ENCODE assay signal across 32 cellular contexts in genomic region chr10:125567529-125567928, GRCh38.
"Had no signal": no experiment of that assay in that cellular context is flagged by ENCODE, and none has a peak within 500 bp of the region (broad histone marks: within the 10 kb centered on the region; RNA-seq: fewer than 3 reads in every experiment).

No MANE protein-coding gene starts in this region.

- H3K27me3 Mint-ChIP-seq: activated CD4-positive, alpha-beta memory T cell treated with anti-CD3 and anti-CD28 coated beads, Interleukin-2, amount 10 ng/mL, durations not matched to agents 7 days and 5 days had no signal

- H3K4me3 Mint-ChIP-seq: activated CD4-positive, alpha-beta memory T cell treated with anti-CD3 and anti-CD28 coated beads, Interleukin-2, amount 10 ng/mL, durations not matched to agents 7 days and 5 days; activated naive CD4-positive, alpha-beta T cell treated with anti-CD3 and anti-CD28 coated beads, Interleukin-2, amount 50 U/mL, for 24 hours; activated naive CD8-positive, alpha-beta T cell treated with anti-CD3 and anti-CD28 coated beads, Interleukin-2, amount 10 ng/mL, durations not matched to agents 7 days and 5 days; activated T-cell treated with anti-CD3 and anti-CD28 coated beads, Interleukin-2, amount 50 U/mL, for 72 hours; activated T-helper 17 cell treated with anti-CD3 and anti-CD28 coated beads, Interleukin-2, amount 50 U/mL, for 72 hours; central memory CD8-positive, alpha-beta T cell had no signal

- H3K36me3 ChIP-seq: ascending aorta, cardiac muscle cell, SJCRH30 had no signal

- H3K27ac ChIP-seq: ascending aorta, cardiac muscle cell, KMS-11, SJCRH30, SK-N-MC, VCaP had no signal

- DNase-seq: activated CD4-positive, alpha-beta memory T cell treated with anti-CD3 and anti-CD28 coated beads, Interleukin-2, amount 10 ng/mL, durations not matched to agents 7 days and 5 days; activated CD4-positive, alpha-beta T cell treated with anti-CD3 and anti-CD28 coated beads for 1 hour; activated CD4-positive, alpha-beta T cell treated with anti-CD3 and anti-CD28 coated beads for 48 hours; activated CD4-positive, CD25-positive, alpha-beta regulatory T cell; activated effector memory CD4-positive, alpha-beta T cell treated with anti-CD3 and anti-CD28 coated beads, Interleukin-2, amount 50 U/mL, for 16 hours; activated naive CD4-positive, alpha-beta T cell; activated naive CD8-positive, alpha-beta T cell treated with anti-CD3 and anti-CD28 coated beads, Interleukin-2, amount 10 ng/mL, durations not matched to agents 7 days and 5 days; activated T-cell treated with anti-CD3 and anti-CD28 coated beads, Interleukin-2, amount 50 U/mL, for 1 hour; activated T-cell treated with anti-CD3 and anti-CD28 coated beads, Interleukin-2, amount 50 U/mL, for 72 hours; amygdala; NCI-H1092 treated with DMSO at 0.1 percent for 48 hours; NCI-H1417; NCI-H146; NCI-H187; NCI-H2029 treated with DMSO at 0.1 percent for 48 hours; NCI-H2107; NCI-H2171; NCI-H510A; NCI-H526; NCI-H748 treated with DMSO at 0.1 percent for 48 hours; SHP77; SJCRH30; T1000 had no signal

- ATAC-seq: activated T-cell treated with anti-CD3 and anti-CD28 coated beads, Interleukin-2, amount 50 U/mL, for 72 hours; activated T-helper 17 cell treated with anti-CD3 and anti-CD28 coated beads, Interleukin-2, amount 50 U/mL, for 72 hours; Panc1 had no signal

- H3K4me1 ChIP-seq: ascending aorta, SJCRH30 had no signal

- H3K36me3 Mint-ChIP-seq: activated naive CD4-positive, alpha-beta T cell treated with anti-CD3 and anti-CD28 coated beads, Interleukin-2, amount 50 U/mL, for 24 hours; activated naive CD8-positive, alpha-beta T cell treated with anti-CD3 and anti-CD28 coated beads, Interleukin-2, amount 10 ng/mL, durations not matched to agents 7 days and 5 days had no signal

- H3K4me1 Mint-ChIP-seq: activated CD4-positive, alpha-beta memory T cell treated with anti-CD3 and anti-CD28 coated beads, Interleukin-2, amount 10 ng/mL, durations not matched to agents 7 days and 5 days; activated naive CD4-positive, alpha-beta T cell treated with anti-CD3 and anti-CD28 coated beads, Interleukin-2, amount 50 U/mL, for 24 hours; activated naive CD8-positive, alpha-beta T cell treated with anti-CD3 and anti-CD28 coated beads, Interleukin-2, amount 10 ng/mL, durations not matched to agents 7 days and 5 days; activated T-helper 17 cell treated with anti-CD3 and anti-CD28 coated beads, Interleukin-2, amount 50 U/mL, for 72 hours; central memory CD8-positive, alpha-beta T cell had no signal

- H3K27ac Mint-ChIP-seq: activated CD4-positive, alpha-beta memory T cell treated with anti-CD3 and anti-CD28 coated beads, Interleukin-2, amount 10 ng/mL, durations not matched to agents 7 days and 5 days; activated naive CD4-positive, alpha-beta T cell treated with anti-CD3 and anti-CD28 coated beads, Interleukin-2, amount 50 U/mL, for 24 hours; activated naive CD8-positive, alpha-beta T cell treated with anti-CD3 and anti-CD28 coated beads, Interleukin-2, amount 10 ng/mL, durations not matched to agents 7 days and 5 days; activated T-cell treated with anti-CD3 and anti-CD28 coated beads, Interleukin-2, amount 50 U/mL, for 72 hours; activated T-helper 17 cell treated with anti-CD3 and anti-CD28 coated beads, Interleukin-2, amount 50 U/mL, for 72 hours had no signal

- H3K9me3 ChIP-seq: ascending aorta, SJCRH30 had no signal

- H3K9me3 Mint-ChIP-seq: activated CD4-positive, alpha-beta memory T cell treated with anti-CD3 and anti-CD28 coated beads, Interleukin-2, amount 10 ng/mL, durations not matched to agents 7 days and 5 days; activated naive CD4-positive, alpha-beta T cell treated with anti-CD3 and anti-CD28 coated beads, Interleukin-2, amount 50 U/mL, for 24 hours; activated naive CD8-positive, alpha-beta T cell treated with anti-CD3 and anti-CD28 coated beads, Interleukin-2, amount 10 ng/mL, durations not matched to agents 7 days and 5 days; activated T-cell treated with anti-CD3 and anti-CD28 coated beads, Interleukin-2, amount 50 U/mL, for 72 hours; central memory CD8-positive, alpha-beta T cell had no signal

- H3K27me3 ChIP-seq: ascending aorta, cardiac muscle cell, SJCRH30 had no signal

- H3K4me3 ChIP-seq: ascending aorta, cardiac muscle cell, SJCRH30, SK-N-MC had no signal
